Comparison of ENCODE assay signal across 9 cellular contexts in the genomic region with DNA sequence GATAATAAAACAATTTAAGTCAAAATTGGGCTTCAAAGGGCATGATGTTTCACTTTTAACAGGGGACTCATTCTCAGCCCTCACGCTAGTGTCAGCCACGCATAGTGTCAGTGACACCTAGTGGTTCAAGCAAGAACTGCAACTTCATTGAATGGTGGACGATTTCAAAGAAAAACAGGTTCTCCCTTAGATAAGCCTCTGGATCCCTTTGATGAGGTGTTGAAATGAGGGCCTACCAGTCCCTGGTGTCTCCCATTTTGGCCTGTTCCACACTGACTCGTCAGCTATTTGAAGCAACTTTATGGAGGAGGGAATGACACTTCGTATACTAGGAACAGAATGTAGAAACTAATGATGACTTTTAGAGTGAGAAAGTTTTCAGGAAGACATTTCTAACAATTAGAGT. TPM values are rescaled to one million over a fixed set of nuclear protein-coding genes. Genes with fewer than 3 reads are reported as not detected.
A peak's percentile ranks its signal among the peaks of the same experiment; 100 is the strongest.
DNase-seq lines count a peak whose midpoint lies in the region; ATAC-seq and TF ChIP-seq lines count a peak whose summit lies in the region.
"Had no signal": no experiment of that assay in that cellular context is flagged by ENCODE, and none has a peak within 500 bp of the region (broad histone marks: within the 10 kb centered on the region; RNA-seq: fewer than 3 reads in every experiment).

No MANE protein-coding gene starts in this region.

- TF ChIP-seq CTCF in heart right ventricle (IDR thresholded peaks at IDR 0.05) (peak; percentile 73 to 92 (median 89)), retinal pigment epithelial cell (conservative IDR thresholded peaks at IDR 0.05; ENCODE audit: low read depth, low read length) (peak; percentile 86)

- H3K27ac Mint-ChIP-seq in activated naive CD4-positive, alpha-beta T cell treated with anti-CD3 and anti-CD28 coated beads, Interleukin-2, amount 10 ng/mL, durations not matched to agents 7 days and 5 days: no peak overlapping the region

- intact Hi-C loops in heart right ventricle (cut with DNase I): loop anchor here in 1 of 10 donors (5.0 to 10.0 kb wide), 3 partner anchors 119 to 331 kb away; no protein-coding TSS in a partner anchor

- H3K4me1 ChIP-seq in heart right ventricle: no peaks in the 10 kb centered on the region

- WGBS in heart right ventricle, 2 donors: 11 to 12% methylated on average over 5 of the region's 5 CpGs

- H3K9me3 Mint-ChIP-seq in activated naive CD4-positive, alpha-beta T cell treated with anti-CD3 and anti-CD28 coated beads, Interleukin-2, amount 10 ng/mL, durations not matched to agents 7 days and 5 days: no peaks in the 10 kb centered on the region

- peak; percentile 54 for ATAC-seq in GM21360 (IDR thresholded peaks at IDR 0.05; ENCODE audit: unreplicated experiment)
- ATAC-seq in heart right ventricle: peak in 3 of 8 donors; percentile 42 to 56 (median 51)
- no peak for ATAC-seq in GM21717 (IDR thresholded peaks at IDR 0.05; ENCODE audit: unreplicated experiment)
- ATAC-seq in HG02852 (IDR thresholded peaks at IDR 0.05; ENCODE audit: unreplicated experiment): no peak

- no peak overlapping the region for H3K4me3 ChIP-seq in heart right ventricle
- H3K4me3 ChIP-seq in retinal pigment epithelial cell (ENCODE audit: low read length): no peak overlapping the region

- no peak overlapping the region for H3K4me3 Mint-ChIP-seq in activated naive CD4-positive, alpha-beta T cell treated with anti-CD3 and anti-CD28 coated beads, Interleukin-2, amount 10 ng/mL, durations not matched to agents 7 days and 5 days

- H3K9me3 ChIP-seq in heart right ventricle: no peaks in the 10 kb centered on the region

- H3K27me3 ChIP-seq in heart right ventricle: peaks cover 0 to 53% (median 25%) of the 10 kb centered on the region in 7 donors

- H3K4me1 Mint-ChIP-seq in activated naive CD4-positive, alpha-beta T cell treated with anti-CD3 and anti-CD28 coated beads, Interleukin-2, amount 10 ng/mL, durations not matched to agents 7 days and 5 days: no peaks in the 10 kb centered on the region

- H3K36me3 ChIP-seq in heart right ventricle: no peaks in the 10 kb centered on the region

- DNase-seq in COR-L47 (lab: John Stamatoyannopoulos, UW): peak; percentile 6
- peak; percentile 45 for DNase-seq in NCI-H69 (lab: John Stamatoyannopoulos, UW)
- DNase-seq in activated naive CD4-positive, alpha-beta T cell treated with anti-CD3 and anti-CD28 coated beads, Interleukin-2, amount 10 ng/mL, durations not matched to agents 7 days and 5 days: peak; percentile 49
- peak in 1 of 2 donors; percentile 11 for DNase-seq in heart right ventricle
- DNase-seq in retinal pigment epithelial cell (ENCODE audit: low read depth): no peak

- H3K27me3 Mint-ChIP-seq in activated naive CD4-positive, alpha-beta T cell treated with anti-CD3 and anti-CD28 coated beads, Interleukin-2, amount 10 ng/mL, durations not matched to agents 7 days and 5 days: peaks cover 29% of the 10 kb centered on the region

- no peak overlapping the region for H3K27ac ChIP-seq in heart right ventricle

- no peaks in the 10 kb centered on the region for H3K36me3 Mint-ChIP-seq in activated naive CD4-positive, alpha-beta T cell treated with anti-CD3 and anti-CD28 coated beads, Interleukin-2, amount 10 ng/mL, durations not matched to agents 7 days and 5 days

- CTCF ChIA-PET in activated naive CD4-positive, alpha-beta T cell treated with anti-CD3 and anti-CD28 coated beads, Interleukin-2, amount 10 ng/mL, durations not matched to agents 7 days and 5 days (lab: Charles Lee): interaction anchor here (1.3 to 3.0 kb wide), 7 partner anchors 9 to 340 kb away, joined by 3 to 14 read pairs (median 6); no protein-coding TSS in a partner anchor

RNA-seq across cellular contexts. Expression of gene FCRL5, which starts 56.2 kb away (rescaled TPM):
- total RNA-seq in heart right ventricle: under 1 TPM in 3 of 10 donors, not detected in 7; 0.05 to 0.65 (median 0.20) TPM
- polyA plus RNA-seq in heart right ventricle: under 1 TPM in 1 of 2 donors, not detected in 1; 0.03 TPM
- total RNA-seq: T-helper 2 cell treated with Interferon-gamma antibody and Interleukin-4, amounts not matched to agents 100 ng/mL and 5 ng/mL, for 36 hours had no signal
